In the genomic region with DNA sequence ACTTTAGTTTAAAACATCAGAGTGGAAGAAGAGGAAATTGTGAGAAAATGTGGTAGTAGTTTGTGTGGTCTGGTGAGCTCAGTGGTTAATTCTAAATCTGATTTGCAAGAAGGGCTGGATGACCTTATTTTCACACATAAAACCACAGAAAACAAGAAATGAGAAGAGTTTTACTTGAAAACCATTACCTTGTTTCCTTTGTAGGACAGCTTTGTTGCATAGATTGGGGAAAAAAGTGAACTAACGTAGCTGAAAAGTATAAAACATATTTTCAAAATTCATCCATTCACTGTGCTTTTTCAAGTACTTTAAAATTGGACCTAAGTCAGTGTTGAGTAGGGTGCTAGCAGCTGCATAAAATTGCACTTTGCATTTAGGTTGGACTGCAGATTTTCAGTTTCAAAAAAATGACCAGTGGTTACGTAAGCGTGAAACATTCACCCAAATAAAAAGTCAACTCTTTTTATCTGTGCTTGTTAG, we compare ENCODE assay signal across 9 cellular contexts.
DNase-seq lines count a peak whose midpoint lies in the region; ATAC-seq lines count a peak whose summit lies in the region.
"Had no signal": no experiment of that assay in that cellular context is flagged by ENCODE, and none has a peak within 500 bp of the region (broad histone marks: within the 10 kb centered on the region; RNA-seq: fewer than 3 reads in every experiment).

No MANE protein-coding gene starts in this region.

- peaks cover 29% of the 10 kb centered on the region for H3K4me1 Mint-ChIP-seq in activated CD4-positive, alpha-beta T cell treated with anti-CD3 and anti-CD28 coated beads, Interleukin-2, amount 10 ng/mL, durations not matched to agents 7 days and 5 days
- peaks cover 37% of the 10 kb centered on the region for H3K4me1 Mint-ChIP-seq in stimulated activated effector memory CD8-positive, alpha-beta T cell treated with anti-CD3 and anti-CD28 coated beads, Interleukin-12 subunit alpha, Interleukin-12 subunit beta, amount 100 ng/mL, for 72 hours

- ATAC-seq in HG02678 (IDR thresholded peaks at IDR 0.05; ENCODE audit: unreplicated experiment): peak; percentile 87
- ATAC-seq in stimulated activated effector memory CD8-positive, alpha-beta T cell treated with anti-CD3 and anti-CD28 coated beads, Interleukin-12 subunit alpha, Interleukin-12 subunit beta, amount 100 ng/mL, for 72 hours: peak; percentile 90

- H3K9ac ChIP-seq in mesenchymal stem cell (ENCODE audit: low read length): no peak overlapping the region

- peaks cover 5% of the 10 kb centered on the region for H3K79me1 ChIP-seq in mesenchymal stem cell (replicated peaks; ENCODE audit: low read length, poor library complexity, severe bottlenecking)

- H3K9me3 Mint-ChIP-seq in activated CD4-positive, alpha-beta T cell treated with anti-CD3 and anti-CD28 coated beads, Interleukin-2, amount 10 ng/mL, durations not matched to agents 7 days and 5 days: peaks cover 2% of the 10 kb centered on the region
- H3K9me3 Mint-ChIP-seq in stimulated activated effector memory CD8-positive, alpha-beta T cell treated with anti-CD3 and anti-CD28 coated beads, Interleukin-12 subunit alpha, Interleukin-12 subunit beta, amount 100 ng/mL, for 72 hours: no peaks in the 10 kb centered on the region

- H3K27ac ChIP-seq in mesenchymal stem cell (ENCODE audit: low read length, poor library complexity, severe bottlenecking): no peak overlapping the region

- H2BK15ac ChIP-seq in mesenchymal stem cell (ENCODE audit: low read depth, poor library complexity, severe bottlenecking): no peak overlapping the region

- no peak overlapping the region for H3K23ac ChIP-seq in mesenchymal stem cell (ENCODE audit: low read length in 2 of 2)

- POLR2A ChIA-PET in activated CD4-positive, alpha-beta T cell treated with anti-CD3 and anti-CD28 coated beads, Interleukin-2, amount 10 ng/mL, durations not matched to agents 7 days and 5 days (lab: Charles Lee): no interaction called here

- H3K27ac Mint-ChIP-seq in activated CD4-positive, alpha-beta T cell treated with anti-CD3 and anti-CD28 coated beads, Interleukin-2, amount 10 ng/mL, durations not matched to agents 7 days and 5 days: peak overlapping the region; percentile 71
- peak overlapping the region; percentile 10 for H3K27ac Mint-ChIP-seq in stimulated activated effector memory CD8-positive, alpha-beta T cell treated with anti-CD3 and anti-CD28 coated beads, Interleukin-12 subunit alpha, Interleukin-12 subunit beta, amount 100 ng/mL, for 72 hours

- H3K4me2 ChIP-seq in mesenchymal stem cell (ENCODE audit: low read length, poor library complexity, severe bottlenecking): no peak overlapping the region
- H3K4me2 ChIP-seq: smooth muscle cell had no signal

- CTCF ChIA-PET in activated CD4-positive, alpha-beta T cell treated with anti-CD3 and anti-CD28 coated beads, Interleukin-2, amount 10 ng/mL, durations not matched to agents 7 days and 5 days (lab: Charles Lee): interaction anchor here (0.6 to 1.3 kb wide), 2 partner anchors 10 to 39 kb away, joined by 3 to 5 read pairs; no protein-coding TSS in a partner anchor

- WGBS in mesenchymal stem cell: no CpG with 5 or more reads among the region's 3 CpGs

- no peaks in the 10 kb centered on the region for H3K9me3 ChIP-seq in mesenchymal stem cell (ENCODE audit: control insufficient read depth, low read length)

- H2AFZ ChIP-seq in mesenchymal stem cell (ENCODE audit: low read depth, low read length): no peak overlapping the region

- no peak overlapping the region for H4K91ac ChIP-seq in mesenchymal stem cell (ENCODE audit: low read length)

- no peak overlapping the region for H4K8ac ChIP-seq in mesenchymal stem cell (ENCODE audit: low read length)

- H2BK120ac ChIP-seq in mesenchymal stem cell (ENCODE audit: low read depth, low read length): no peak overlapping the region

- no peak overlapping the region for H3K4ac ChIP-seq in mesenchymal stem cell (ENCODE audit: low read depth in 1 of 2, low read length in 2 of 2)

- no peak for DNase-seq in activated CD4-positive, alpha-beta T cell treated with anti-CD3 and anti-CD28 coated beads, Interleukin-2, amount 10 ng/mL, durations not matched to agents 7 days and 5 days
- DNase-seq in activated CD4-positive, alpha-beta T cell treated with anti-CD3 and anti-CD28 coated beads, Interleukin-2, amount 50 U/mL, for 48 hours: no peak
- DNase-seq in NOMO-1 treated with DMSO at 0.1 percent for 48 hours (lab: John Stamatoyannopoulos, UW; ENCODE audit: unreplicated experiment) (peak; percentile 70), GOT3 (lab: John Stamatoyannopoulos, UW) (no peak), mesenchymal stem cell (no peak)
- no peak for DNase-seq in stimulated activated effector memory CD8-positive, alpha-beta T cell treated with anti-CD3 and anti-CD28 coated beads, Interleukin-12 subunit alpha, Interleukin-12 subunit beta, amount 100 ng/mL, for 72 hours (ENCODE audit: low spot score in 2 of 2)
- no peak for DNase-seq in stimulated activated CD4-positive, alpha-beta T cell treated with anti-CD3 and anti-CD28 coated beads, Interleukin-4, amount 100 ng/mL, for 4 hours

- H3K4me3 ChIP-seq in mesenchymal stem cell (ENCODE audit: insufficient read depth in 1 of 2, low read depth in 1 of 2, low read length in 2 of 2): no peak overlapping the region
- H3K4me3 ChIP-seq: smooth muscle cell had no signal

- H2BK12ac ChIP-seq in mesenchymal stem cell (ENCODE audit: low read length in 2 of 2): no peak overlapping the region

- H2BK5ac ChIP-seq in mesenchymal stem cell (ENCODE audit: low read depth, low read length, poor library complexity, severe bottlenecking): no peak overlapping the region

- peaks cover 3 to 69% of the 10 kb centered on the region in 2 experiments for H3K36me3 ChIP-seq in mesenchymal stem cell (ENCODE audit: control insufficient read depth in 1 of 2, insufficient read depth in 2 of 2, low read depth in 1 of 2, low read length in 2 of 2)

- no peak overlapping the region for H3K14ac ChIP-seq in mesenchymal stem cell (ENCODE audit: low read length in 2 of 2)

- peaks cover 11% of the 10 kb centered on the region for H3K36me3 Mint-ChIP-seq in activated CD4-positive, alpha-beta T cell treated with anti-CD3 and anti-CD28 coated beads, Interleukin-2, amount 10 ng/mL, durations not matched to agents 7 days and 5 days (ENCODE audit: low read depth)
- H3K36me3 Mint-ChIP-seq in stimulated activated effector memory CD8-positive, alpha-beta T cell treated with anti-CD3 and anti-CD28 coated beads, Interleukin-12 subunit alpha, Interleukin-12 subunit beta, amount 100 ng/mL, for 72 hours: peaks cover 23% of the 10 kb centered on the region

- peaks cover 2% of the 10 kb centered on the region for H3K4me1 ChIP-seq in mesenchymal stem cell (ENCODE audit: control insufficient read depth, insufficient read depth, low read depth, low read length)

- H3K27me3 ChIP-seq in mesenchymal stem cell (ENCODE audit: control insufficient read depth in 1 of 2, insufficient read depth in 1 of 2, low read length in 2 of 2): no peaks in the 10 kb centered on the region

- H3K4me3 Mint-ChIP-seq in activated CD4-positive, alpha-beta T cell treated with anti-CD3 and anti-CD28 coated beads, Interleukin-2, amount 10 ng/mL, durations not matched to agents 7 days and 5 days: peak overlapping the region; percentile 2
- H3K4me3 Mint-ChIP-seq in stimulated activated effector memory CD8-positive, alpha-beta T cell treated with anti-CD3 and anti-CD28 coated beads, Interleukin-12 subunit alpha, Interleukin-12 subunit beta, amount 100 ng/mL, for 72 hours: peak overlapping the region; percentile 18

- no peak overlapping the region for H2AK5ac ChIP-seq in mesenchymal stem cell (ENCODE audit: low read length, severe bottlenecking)

- no peaks in the 10 kb centered on the region for H3K27me3 Mint-ChIP-seq in activated CD4-positive, alpha-beta T cell treated with anti-CD3 and anti-CD28 coated beads, Interleukin-2, amount 10 ng/mL, durations not matched to agents 7 days and 5 days

- no peak overlapping the region for H3K18ac ChIP-seq in mesenchymal stem cell (ENCODE audit: low read depth in 1 of 2, low read length in 2 of 2)
